In the genomic region with DNA sequence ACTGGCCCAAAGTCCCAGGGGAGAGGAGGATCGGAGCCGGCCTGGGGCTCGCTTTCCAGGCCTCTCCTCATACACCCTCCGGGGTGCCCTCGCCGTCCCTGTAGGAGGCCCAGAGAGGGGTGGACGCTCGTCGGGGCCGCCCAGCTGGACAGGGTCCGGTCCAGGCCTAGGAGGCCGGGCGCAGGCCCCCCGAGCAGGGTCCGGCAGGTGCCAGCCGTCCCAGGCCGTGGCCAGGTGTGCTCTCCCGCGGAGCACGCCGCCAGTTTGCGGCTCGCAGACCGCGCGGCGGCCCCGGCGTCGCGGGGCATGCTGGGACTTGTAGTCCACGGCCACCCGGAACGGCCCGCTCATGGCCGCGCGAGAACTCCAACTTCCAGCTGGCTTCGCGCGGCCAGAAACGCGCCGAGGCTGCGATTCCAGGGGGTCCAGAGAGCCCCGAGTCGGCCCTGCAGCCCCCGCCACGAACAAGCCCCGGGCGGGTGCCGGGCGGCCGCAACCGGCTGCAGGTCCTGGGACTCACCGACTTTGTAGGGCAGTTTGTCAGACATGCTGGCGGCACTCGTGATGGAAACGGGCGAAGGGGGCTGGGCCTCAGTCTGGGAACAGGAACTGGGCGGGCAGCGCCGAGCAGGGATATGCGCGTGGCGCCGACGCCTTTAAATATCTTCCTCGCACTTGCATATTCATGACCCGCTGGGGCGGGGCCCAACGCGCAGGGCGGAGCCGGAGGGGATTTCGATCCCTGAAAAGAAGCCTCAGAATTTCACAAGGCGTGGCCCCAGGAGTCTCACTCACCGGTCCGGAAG, we compare ENCODE assay signal across 8 cellular contexts. TPM values are rescaled to one million over a fixed set of nuclear protein-coding genes. Genes with fewer than 3 reads are reported as not detected.
A peak's percentile ranks its signal among the peaks of the same experiment; 100 is the strongest.
DNase-seq lines count a peak whose midpoint lies in the region; ATAC-seq and TF ChIP-seq lines count a peak whose summit lies in the region.

Gene AHCY (minus strand): TSS at position 633 of the 806 bp plus-strand sequence. CDS start 85 bp downstream, at position 548.

- WGBS in ovary, 3 donors: 0 to 1% (median 0%) methylated on average over 48 to 79 of the region's 79 CpGs
- WGBS in thyroid gland, 2 donors: 0% methylated on average over 3 to 4 of the region's 79 CpGs

- H3K27me3 ChIP-seq in ovary: no peaks in the 10 kb centered on the region
- H3K27me3 ChIP-seq in thyroid gland: no peaks in the 10 kb centered on the region

- H3K27me3 Mint-ChIP-seq in activated naive CD8-positive, alpha-beta T cell treated with anti-CD3 and anti-CD28 coated beads for 36 hours: no peaks in the 10 kb centered on the region

- H3K4me3 ChIP-seq in ovary: peak within 1 kb of the TSS; percentile 88
- H3K4me3 ChIP-seq in thyroid gland (replicated peaks in 1 of 3): peak within 1 kb of the TSS; percentile 76 to 92 (median 88)

- DNase-seq in GM10248 (ENCODE audit: extremely low spot score): peak; percentile 96
- DNase-seq in NCI-H1105 (lab: John Stamatoyannopoulos, UW): peak; percentile 94
- peak; percentile 98 for DNase-seq in SKM-1 treated with dmso at 0.1 percent for 144 hours (lab: John Stamatoyannopoulos, UW; ENCODE audit: unreplicated experiment)
- peak; percentile 94 for DNase-seq in activated naive CD8-positive, alpha-beta T cell treated with anti-CD3 and anti-CD28 coated beads for 36 hours
- peak; percentile 89 to 99 (median 96) for DNase-seq in head of caudate nucleus
- peak; percentile 92 to 96 (median 95) for DNase-seq in ovary
- DNase-seq in thyroid gland: peak; percentile 99

- peak; percentile 85 for ATAC-seq in HG02623 (IDR thresholded peaks at IDR 0.05; ENCODE audit: unreplicated experiment)

- CTCF ChIA-PET in GM10248 (lab: Yijun Ruan, JAX): interaction anchor here (0.9 to 2.6 kb wide), 6 partner anchors 10 to 467 kb away, joined by 3 to 21 read pairs (median 3); no protein-coding TSS in a partner anchor

- H3K4me1 ChIP-seq in ovary (ENCODE audit: insufficient read depth): peaks cover 6% of the 10 kb centered on the region
- peaks cover 23 to 30% of the 10 kb centered on the region in 2 donors for H3K4me1 ChIP-seq in thyroid gland

- TF ChIP-seq CTCF in GM10248 (IDR thresholded peaks at IDR 0.05; ENCODE audit: control extremely low read depth, extremely low read depth, low read depth, missing control alignments) (no peak), ovary (IDR thresholded peaks at IDR 0.05) (peak in 1 of 3 donors; percentile 15), thyroid gland (IDR thresholded peaks at IDR 0.05) (no peak)

- H3K36me3 ChIP-seq in ovary (no peaks in the 10 kb centered on the region), thyroid gland (no peaks in the 10 kb centered on the region)

- peak within 1 kb of the TSS; percentile 92 for H3K27ac Mint-ChIP-seq in activated naive CD8-positive, alpha-beta T cell treated with anti-CD3 and anti-CD28 coated beads for 36 hours

- peak; percentile 63 for TF ChIP-seq POLR2A in ovary (IDR thresholded peaks at IDR 0.05)
- peak; percentile 45 to 92 for TF ChIP-seq POLR2A in thyroid gland (IDR thresholded peaks at IDR 0.05)

- intact Hi-C loops in head of caudate nucleus (cut with DNase I) (no loop called here), ovary (cut with DNase I) (no loop called here), thyroid gland (cut with DNase I) (no loop called here)

- peak within 1 kb of the TSS; percentile 90 for H3K4me3 Mint-ChIP-seq in activated naive CD8-positive, alpha-beta T cell treated with anti-CD3 and anti-CD28 coated beads for 36 hours

- H3K9me3 Mint-ChIP-seq in activated naive CD8-positive, alpha-beta T cell treated with anti-CD3 and anti-CD28 coated beads for 36 hours: no peaks in the 10 kb centered on the region

- peaks cover 14% of the 10 kb centered on the region for H3K36me3 Mint-ChIP-seq in activated naive CD8-positive, alpha-beta T cell treated with anti-CD3 and anti-CD28 coated beads for 36 hours

- H3K9me3 ChIP-seq in ovary: no peaks in the 10 kb centered on the region
- H3K9me3 ChIP-seq in thyroid gland: no peaks in the 10 kb centered on the region

- peaks cover 17% of the 10 kb centered on the region for H3K4me1 Mint-ChIP-seq in activated naive CD8-positive, alpha-beta T cell treated with anti-CD3 and anti-CD28 coated beads for 36 hours

- peak within 1 kb of the TSS; percentile 35 to 90 for H3K27ac ChIP-seq in ovary
- H3K27ac ChIP-seq in thyroid gland: peak within 1 kb of the TSS; percentile 86 to 98 (median 96)

- POLR2A ChIA-PET in GM10248 (lab: Yijun Ruan, JAX): interaction anchor here (1.0 kb wide), 1 partner anchor 215 kb away, joined by 3 read pairs; no protein-coding TSS in a partner anchor

- TF ChIP-seq EP300 in ovary (IDR thresholded peaks at IDR 0.05): no peak

RNA-seq across cellular contexts. Expression of gene AHCY, which starts in this region (rescaled TPM):
- total RNA-seq in activated naive CD8-positive, alpha-beta T cell treated with anti-CD3 and anti-CD28 coated beads for 36 hours: 100 to 1,000 TPM; 245 to 254 TPM
- total RNA-seq in ovary (100 to 1,000 TPM; 109 to 190 (median 139) TPM), thyroid gland (100 to 1,000 TPM; 109 to 138 (median 124) TPM)
- 100 to 1,000 TPM in 1 of 2 donors, 10 to 100 TPM in 1; 97.7 to 141 TPM for polyA plus RNA-seq in ovary

Comparison
In these comparisons a context has a peak if more than half of its experiments do, and no peak if none do; other contexts are left out.
1. Peak in every context shown above with its lines: DNase-seq, ATAC-seq, H3K4me3 ChIP-seq and H3K27ac ChIP-seq.